Comparison of ENCODE assay signal across 9 cellular contexts in the genomic region with DNA sequence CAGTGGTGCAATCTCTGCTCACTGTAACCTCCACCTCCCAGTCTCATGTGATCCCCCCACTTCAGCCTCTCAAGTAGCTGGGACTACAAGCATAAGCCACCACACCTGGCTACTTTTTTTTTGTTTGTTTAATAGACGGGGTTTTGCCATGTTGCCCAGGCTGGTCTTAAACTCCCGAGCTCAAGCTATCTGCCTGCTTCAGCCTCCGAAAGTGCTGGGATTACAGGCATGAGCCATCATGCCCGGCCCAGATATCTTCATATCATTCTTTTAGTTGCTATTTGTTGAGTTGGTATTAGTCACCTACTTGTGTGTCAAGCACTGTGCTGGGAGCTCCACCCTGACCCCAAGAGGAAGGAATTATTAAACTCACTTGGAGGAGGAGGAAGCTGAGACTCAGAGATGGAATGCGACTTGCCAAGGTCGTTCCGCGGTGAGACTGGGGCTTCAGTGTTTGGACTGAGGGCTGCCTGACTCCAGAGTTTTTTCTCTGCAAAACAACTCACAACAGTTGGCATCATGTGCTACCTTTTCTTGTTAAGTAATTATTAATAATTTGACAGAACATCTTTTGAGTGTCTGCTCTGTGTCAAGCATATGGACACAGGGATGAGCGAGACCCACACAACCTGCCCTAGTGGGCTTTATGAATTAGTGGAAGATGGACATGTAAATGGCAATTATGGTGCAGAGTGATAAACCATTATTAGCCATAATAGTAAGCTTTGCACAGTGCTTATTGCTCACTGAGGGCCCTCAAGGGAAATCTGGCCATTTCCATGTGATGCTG.
DNase-seq lines count a peak whose midpoint lies in the region; TF ChIP-seq lines count a peak whose summit lies in the region.
"Had no signal": no experiment of that assay in that cellular context is flagged by ENCODE, and none has a peak within 500 bp of the region (broad histone marks: within the 10 kb centered on the region; RNA-seq: fewer than 3 reads in every experiment).

No MANE protein-coding gene starts in this region.

- peak; percentile 48 for TF ChIP-seq CTCF in astrocyte of the spinal cord (IDR thresholded peaks at IDR 0.05; ENCODE audit: low read depth, low read length)

- peaks cover 9% of the 10 kb centered on the region for H3K27me3 Mint-ChIP-seq in activated T-helper 2 cell treated with anti-CD3 and anti-CD28 coated beads, Interferon-gamma antibody, Interleukin-2, Interleukin-4, amounts not matched to agents 10 μg/mL and 5 μg/mL and 100 μg/mL, durations not matched to agents 14 hours and 24 hours and 36 hours (ENCODE audit: low read depth)

- no peaks in the 10 kb centered on the region for H3K36me3 Mint-ChIP-seq in activated T-helper 2 cell treated with anti-CD3 and anti-CD28 coated beads, Interferon-gamma antibody, Interleukin-2, Interleukin-4, amounts not matched to agents 10 μg/mL and 5 μg/mL and 100 μg/mL, durations not matched to agents 14 hours and 24 hours and 36 hours (ENCODE audit: low read depth)
- H3K36me3 Mint-ChIP-seq: CD14-positive monocyte had no signal

- H3K27ac Mint-ChIP-seq in activated T-helper 2 cell treated with anti-CD3 and anti-CD28 coated beads, Interferon-gamma antibody, Interleukin-2, Interleukin-4, amounts not matched to agents 10 μg/mL and 5 μg/mL and 100 μg/mL, durations not matched to agents 14 hours and 24 hours and 36 hours = no peak overlapping the region

- no peaks in the 10 kb centered on the region for H3K4me1 Mint-ChIP-seq in activated T-helper 2 cell treated with anti-CD3 and anti-CD28 coated beads, Interferon-gamma antibody, Interleukin-2, Interleukin-4, amounts not matched to agents 10 μg/mL and 5 μg/mL and 100 μg/mL, durations not matched to agents 14 hours and 24 hours and 36 hours (ENCODE audit: low read depth)
- H3K4me1 Mint-ChIP-seq: CD14-positive monocyte had no signal

- no peaks in the 10 kb centered on the region for H3K9me3 Mint-ChIP-seq in activated T-helper 2 cell treated with anti-CD3 and anti-CD28 coated beads, Interferon-gamma antibody, Interleukin-2, Interleukin-4, amounts not matched to agents 10 μg/mL and 5 μg/mL and 100 μg/mL, durations not matched to agents 14 hours and 24 hours and 36 hours

- intact Hi-C loops in activated T-helper 2 cell treated with anti-CD3 and anti-CD28 coated beads, Interferon-gamma antibody, Interleukin-2, Interleukin-4, amounts not matched to agents 10 μg/mL and 5 μg/mL and 100 μg/mL, durations not matched to agents 14 hours and 24 hours and 36 hours (cut with micrococcal nuclease) = no loop called here

- in situ Hi-C loops in astrocyte of the spinal cord (cut with HindIII; ENCODE audit: low sequenced_read_pairs) = no loop called here

- DNase-seq in NCI-H2196 (lab: John Stamatoyannopoulos, UW; ENCODE audit: unreplicated experiment) (peak; percentile 10), NCI-H2196 treated with DMSO at 0.1 percent for 48 hours (lab: John Stamatoyannopoulos, UW; ENCODE audit: unreplicated experiment) (no peak), astrocyte of the spinal cord (ENCODE audit: low read depth, low spot score) (peak; percentile 86), islet precursor cell (peak; percentile 95), ureter (ENCODE audit: low spot score) (peak; percentile 85), GDM1 (lab: John Stamatoyannopoulos, UW) (no peak)
- DNase-seq in activated T-helper 2 cell treated with anti-CD3 and anti-CD28 coated beads, Interferon-gamma antibody, Interleukin-2, Interleukin-4, amounts not matched to agents 10 μg/mL and 5 μg/mL and 100 μg/mL, durations not matched to agents 14 hours and 24 hours and 36 hours (ENCODE audit: low spot score) = no peak
- no peak for DNase-seq in NK-92 treated with Interleukin-12 subunit alpha and Interleukin-12 subunit beta, amount 100 ng/mL, for 24 hours (lab: John Stamatoyannopoulos, UW)

- no peak overlapping the region for H3K4me3 ChIP-seq in astrocyte of the spinal cord (ENCODE audit: low read depth, low read length)

- H3K4me3 Mint-ChIP-seq in activated T-helper 2 cell treated with anti-CD3 and anti-CD28 coated beads, Interferon-gamma antibody, Interleukin-2, Interleukin-4, amounts not matched to agents 10 μg/mL and 5 μg/mL and 100 μg/mL, durations not matched to agents 14 hours and 24 hours and 36 hours (ENCODE audit: low read depth) = no peak overlapping the region

Comparison
In these comparisons a context has a peak if more than half of its experiments do, and no peak if none do; other contexts are left out.
1. DNase-seq: peak in NCI-H2196 (single experiment), astrocyte of the spinal cord (single experiment), islet precursor cell (single experiment) and ureter (single experiment); none in NCI-H2196 treated with DMSO at 0.1 percent for 48 hours (single experiment), GDM1 (single experiment), activated T-helper 2 cell treated with anti-CD3 and anti-CD28 coated beads, Interferon-gamma antibody, Interleukin-2, Interleukin-4, amounts not matched to agents 10 μg/mL and 5 μg/mL and 100 μg/mL, durations not matched to agents 14 hours and 24 hours and 36 hours (single experiment) and NK-92 treated with Interleukin-12 subunit alpha and Interleukin-12 subunit beta, amount 100 ng/mL, for 24 hours (single experiment).